ENCODE assay signal across 18 cellular contexts in the genomic region with DNA sequence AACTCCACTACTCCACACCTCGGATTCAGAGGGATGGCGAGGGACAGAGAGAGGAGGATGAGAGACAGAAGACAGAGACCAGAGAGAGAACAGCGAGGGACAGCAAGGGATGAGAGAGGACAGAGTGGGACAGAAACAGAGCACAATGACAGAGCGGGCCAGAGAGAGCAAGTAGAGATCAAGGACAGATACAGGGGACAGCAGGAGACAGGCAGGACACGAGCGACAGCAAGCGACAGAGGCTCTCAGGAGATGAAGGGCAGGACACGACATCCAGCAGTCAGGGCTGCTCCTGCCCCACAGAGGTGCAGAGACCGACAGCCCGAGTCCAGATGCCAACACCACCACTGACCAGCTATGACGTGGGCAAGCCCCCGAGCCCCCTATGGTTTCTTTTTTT. TPM values are rescaled to one million over a fixed set of nuclear protein-coding genes. Genes with fewer than 3 reads are reported as not detected.
DNase-seq lines count a peak whose midpoint lies in the region; ATAC-seq and TF ChIP-seq lines count a peak whose summit lies in the region.
"Had no signal": no experiment of that assay in that cellular context is flagged by ENCODE, and none has a peak within 500 bp of the region (broad histone marks: within the 10 kb centered on the region; RNA-seq: fewer than 3 reads in every experiment).

No MANE protein-coding gene starts in this region.

- no peak for ATAC-seq in left ventricle myocardium superior
- ATAC-seq in CD8-positive, alpha-beta T cell = no peak
- ATAC-seq in central memory CD8-positive, alpha-beta T cell (replicated peaks; ENCODE audit: extremely low read depth, poor library complexity, severe bottlenecking) = no peak
- no peak for ATAC-seq in activated naive CD4-positive, alpha-beta T cell treated with anti-CD3 and anti-CD28 coated beads, Interleukin-2, amount 50 U/mL, for 72 hours

- peaks cover 19% of the 10 kb centered on the region for H3K4me1 Mint-ChIP-seq in CD8-positive, alpha-beta T cell (ENCODE audit: low read depth)
- H3K4me1 Mint-ChIP-seq in central memory CD8-positive, alpha-beta T cell = peaks cover 38% of the 10 kb centered on the region
- peaks cover 2% of the 10 kb centered on the region for H3K4me1 Mint-ChIP-seq in mesothelial cell of epicardium

- peak overlapping the region; percentile 26 for H2BK12ac ChIP-seq in neuronal stem cell (ENCODE audit: low read length)

- no CpG with 5 or more reads among the region's 12 CpGs for WGBS in neuronal stem cell (ENCODE audit: extremely low coverage in 2 of 2, insufficient read length in 2 of 2, insufficient replicate concordance in 1 of 2), 2 donors

- H3K4me3 Mint-ChIP-seq in CD8-positive, alpha-beta T cell = no peak overlapping the region
- peak overlapping the region; percentile 26 for H3K4me3 Mint-ChIP-seq in central memory CD8-positive, alpha-beta T cell
- H3K4me3 Mint-ChIP-seq in mesothelial cell of epicardium = no peak overlapping the region

- peak overlapping the region; percentile 16 for H2AK5ac ChIP-seq in neuronal stem cell (ENCODE audit: low read depth, low read length)

- H3K27me3 ChIP-seq in CD8-positive, alpha-beta T cell (ENCODE audit: insufficient read depth, low read length) = no peaks in the 10 kb centered on the region
- H3K27me3 ChIP-seq in neuronal stem cell (ENCODE audit: control insufficient read depth in 3 of 3, insufficient read depth in 3 of 3, low read depth in 1 of 3, low read length in 3 of 3) = no peaks in the 10 kb centered on the region
- H3K27me3 ChIP-seq: BLaER1 had no signal

- H3K36me3 Mint-ChIP-seq in CD8-positive, alpha-beta T cell = peaks cover 76% of the 10 kb centered on the region
- peaks cover 97% of the 10 kb centered on the region for H3K36me3 Mint-ChIP-seq in central memory CD8-positive, alpha-beta T cell (ENCODE audit: insufficient read depth)
- H3K36me3 Mint-ChIP-seq in mesothelial cell of epicardium = peaks cover 2% of the 10 kb centered on the region
- H3K36me3 Mint-ChIP-seq in activated naive CD4-positive, alpha-beta T cell treated with anti-CD3 and anti-CD28 coated beads, Interleukin-2, amount 50 U/mL, for 72 hours = no peaks in the 10 kb centered on the region

- no peak overlapping the region for H4K8ac ChIP-seq in neuronal stem cell (ENCODE audit: low read depth, low read length)

- no peak for TF ChIP-seq CTCF in CD8-positive, alpha-beta T cell (IDR thresholded peaks at IDR 0.05)
- no peak for TF ChIP-seq CTCF in mesothelial cell of epicardium (IDR thresholded peaks at IDR 0.05; ENCODE audit: unreplicated experiment)
- TF ChIP-seq CTCF in coronary artery (IDR thresholded peaks at IDR 0.05) = no peak

- H2AFZ ChIP-seq in neuronal stem cell (ENCODE audit: low read length) = no peak overlapping the region

- H3K27me3 Mint-ChIP-seq in CD8-positive, alpha-beta T cell (ENCODE audit: low read depth) = no peaks in the 10 kb centered on the region
- no peaks in the 10 kb centered on the region for H3K27me3 Mint-ChIP-seq in central memory CD8-positive, alpha-beta T cell
- no peaks in the 10 kb centered on the region for H3K27me3 Mint-ChIP-seq in mesothelial cell of epicardium (ENCODE audit: low read depth)

- peak overlapping the region; percentile 7 for H3K18ac ChIP-seq in neuronal stem cell (ENCODE audit: low read length)

- intact Hi-C loops in left ventricle myocardium superior (cut with micrococcal nuclease) = loop anchor here (10.0 kb wide), 1 partner anchor 47 kb away; a partner anchor contains a TSS
- intact Hi-C loops in cardiac septum (cut with DNase I) = loop anchor here (1.0 to 5.0 kb wide), 2 partner anchors 42 to 199 kb away; no protein-coding TSS in a partner anchor
- intact Hi-C loops in CD8-positive, alpha-beta T cell (cut with DNase I, micrococcal nuclease) = no loop called here

- no peak overlapping the region for H3K4ac ChIP-seq in neuronal stem cell (ENCODE audit: low read length)

- no peak overlapping the region for H3K14ac ChIP-seq in neuronal stem cell (ENCODE audit: low read length)

- CTCF ChIA-PET in CD8-positive, alpha-beta T cell (lab: Charles Lee) = interaction anchor here (0.7 to 3.6 kb wide), 16 partner anchors 8 to 634 kb away, joined by 3 to 31 read pairs (median 8); a partner anchor contains a TSS

- no peak overlapping the region for H3K27ac ChIP-seq in CD8-positive, alpha-beta T cell (ENCODE audit: low read depth, low read length)
- H3K27ac ChIP-seq in neuronal stem cell (replicated peaks; ENCODE audit: low read length) (no peak overlapping the region), coronary artery (no peak overlapping the region)
- H3K27ac ChIP-seq: BLaER1, HL-60 had no signal

- H3K4me1 ChIP-seq in CD8-positive, alpha-beta T cell (ENCODE audit: insufficient read depth, low read length) = no peaks in the 10 kb centered on the region
- peaks cover 2 to 3% of the 10 kb centered on the region in 2 donors for H3K4me1 ChIP-seq in neuronal stem cell (ENCODE audit: control insufficient read depth in 2 of 2, insufficient read depth in 1 of 2, low read depth in 1 of 2, low read length in 2 of 2)

- no peak overlapping the region for H2BK15ac ChIP-seq in neuronal stem cell (ENCODE audit: low read length)

- peaks cover 4% of the 10 kb centered on the region for H3K79me1 ChIP-seq in neuronal stem cell (ENCODE audit: low read depth, low read length)

- POLR2A ChIA-PET in CD8-positive, alpha-beta T cell (lab: Charles Lee) = interaction anchor here (3.0 kb wide), 1 partner anchor 13 kb away, joined by 11 read pairs; no protein-coding TSS in a partner anchor

- no peaks in the 10 kb centered on the region for H3K9me3 Mint-ChIP-seq in CD8-positive, alpha-beta T cell
- no peaks in the 10 kb centered on the region for H3K9me3 Mint-ChIP-seq in central memory CD8-positive, alpha-beta T cell
- H3K9me3 Mint-ChIP-seq in mesothelial cell of epicardium = no peaks in the 10 kb centered on the region
- no peaks in the 10 kb centered on the region for H3K9me3 Mint-ChIP-seq in activated naive CD4-positive, alpha-beta T cell treated with anti-CD3 and anti-CD28 coated beads, Interleukin-2, amount 50 U/mL, for 72 hours

- no peak overlapping the region for H2BK120ac ChIP-seq in neuronal stem cell (ENCODE audit: low read depth, low read length)

- DNase-seq in left ventricle myocardium superior = peak; percentile 18
- no peak for DNase-seq in cardiac septum (ENCODE audit: low spot score)
- no peak for DNase-seq in CD8-positive, alpha-beta T cell
- DNase-seq in central memory CD8-positive, alpha-beta T cell (ENCODE audit: low spot score in 2 of 2) = no peak
- DNase-seq in neuronal stem cell (ENCODE audit: low spot score) = no peak
- DNase-seq in mesothelial cell of epicardium (ENCODE audit: low spot score in 2 of 2, unreplicated experiment in 2 of 2) = no peak
- DNase-seq in activated naive CD4-positive, alpha-beta T cell treated with anti-CD3 and anti-CD28 coated beads, Interleukin-2, amount 50 U/mL, for 72 hours (ENCODE audit: low spot score in 2 of 2) = no peak
- no peak for DNase-seq in coronary artery (ENCODE audit: low spot score)
- DNase-seq: DMS79, H7, NCI-H1092 treated with DMSO at 0.1 percent for 48 hours, NCI-H2227 treated with DMSO at 0.1 percent for 48 hours, NCI-H510A treated with DMSO at 0.1 percent for 48 hours, NCI-H774 had no signal

- H3K23ac ChIP-seq in neuronal stem cell (ENCODE audit: low read depth, low read length, poor library complexity) = no peak overlapping the region

- no peak overlapping the region for H4K91ac ChIP-seq in neuronal stem cell (ENCODE audit: low read depth, low read length, poor library complexity)

- no peaks in the 10 kb centered on the region for H3K9me3 ChIP-seq in CD8-positive, alpha-beta T cell (ENCODE audit: low read length)
- no peaks in the 10 kb centered on the region for H3K9me3 ChIP-seq in neuronal stem cell (replicated peaks in 1 of 2; ENCODE audit: control insufficient read depth in 2 of 2, insufficient read depth in 1 of 2, low read depth in 1 of 2, low read length in 2 of 2)
- H3K9me3 ChIP-seq: A549, BLaER1 had no signal

- H3K36me3 ChIP-seq in CD8-positive, alpha-beta T cell (ENCODE audit: insufficient read depth, low read length) = peaks cover 51% of the 10 kb centered on the region
- no peaks in the 10 kb centered on the region for H3K36me3 ChIP-seq in neuronal stem cell (replicated peaks in 1 of 2; ENCODE audit: control insufficient read depth in 2 of 2, insufficient read depth in 2 of 2, low read length in 2 of 2)

- H3K4me3 ChIP-seq in CD8-positive, alpha-beta T cell (ENCODE audit: low read depth, low read length) = no peak overlapping the region
- H3K4me3 ChIP-seq in neuronal stem cell (ENCODE audit: low read length in 2 of 2) = no peak overlapping the region
- H3K4me3 ChIP-seq in coronary artery = no peak overlapping the region
- H3K4me3 ChIP-seq: A549, BLaER1 had no signal

- H3K27ac Mint-ChIP-seq in CD8-positive, alpha-beta T cell = peak overlapping the region; percentile 1
- H3K27ac Mint-ChIP-seq in central memory CD8-positive, alpha-beta T cell (ENCODE audit: low read depth) = peak overlapping the region; percentile 81
- no peak overlapping the region for H3K27ac Mint-ChIP-seq in mesothelial cell of epicardium
- H3K27ac Mint-ChIP-seq in activated naive CD4-positive, alpha-beta T cell treated with anti-CD3 and anti-CD28 coated beads, Interleukin-2, amount 50 U/mL, for 72 hours = peak overlapping the region in 1 of 2 donors; percentile 63

- H3K9ac ChIP-seq in neuronal stem cell (ENCODE audit: low read depth, low read length, poor library complexity) = no peak overlapping the region
- H3K9ac ChIP-seq: BLaER1 had no signal

- H2BK5ac ChIP-seq in neuronal stem cell (ENCODE audit: low read length) = no peak overlapping the region

- no peak overlapping the region for H3K4me2 ChIP-seq in neuronal stem cell (ENCODE audit: insufficient read depth, low read length, poor library complexity, severe bottlenecking)
- H3K4me2 ChIP-seq: BLaER1 had no signal

RNA-seq across cellular contexts. Expression of a gene that starts 14.9 kb away (rescaled TPM):
- 10.1 TPM for total RNA-seq in left ventricle myocardium superior
- 11.9 TPM for total RNA-seq in cardiac septum
- 100 to 1,000 TPM; 950 to 991 TPM for total RNA-seq in CD8-positive, alpha-beta T cell
- 8.9 TPM for polyA plus RNA-seq in neuronal stem cell (2013, experiment 1 of 2)
- polyA plus RNA-seq in neuronal stem cell (2013, experiment 2 of 2) = 10.3 TPM
- total RNA-seq in mesothelial cell of epicardium = 32.9 to 35.1 TPM (median 34.1 TPM) in 3 replicates
- total RNA-seq in activated naive CD4-positive, alpha-beta T cell treated with anti-CD3 and anti-CD28 coated beads, Interleukin-2, amount 50 U/mL, for 72 hours = 10 to 100 TPM; 52.5 to 65.9 TPM

RNA-seq across cellular contexts. Expression of a gene that starts 24.2 kb away (rescaled TPM):
- total RNA-seq in left ventricle myocardium superior (83.9 TPM), cardiac septum (50.7 TPM), mesothelial cell of epicardium (34.7 to 37.7 TPM (median 35.3 TPM) in 3 replicates)
- 10 to 100 TPM; 13.8 to 17.4 TPM for total RNA-seq in CD8-positive, alpha-beta T cell
- 34.6 TPM for polyA plus RNA-seq in neuronal stem cell (2013, experiment 1 of 2)
- 34.4 TPM for polyA plus RNA-seq in neuronal stem cell (2013, experiment 2 of 2)
- total RNA-seq in activated naive CD4-positive, alpha-beta T cell treated with anti-CD3 and anti-CD28 coated beads, Interleukin-2, amount 50 U/mL, for 72 hours = 10 to 100 TPM; 66.2 to 79.2 TPM

RNA-seq across cellular contexts. Expression of a gene that starts 29.9 kb away (rescaled TPM):
- 4.3 TPM for total RNA-seq in left ventricle myocardium superior
- total RNA-seq in cardiac septum = 6.3 TPM
- under 1 TPM; 0.57 to 0.83 TPM for total RNA-seq in CD8-positive, alpha-beta T cell
- 7.8 TPM for polyA plus RNA-seq in neuronal stem cell (2013, experiment 1 of 2)
- 7.6 TPM for polyA plus RNA-seq in neuronal stem cell (2013, experiment 2 of 2)
- total RNA-seq in mesothelial cell of epicardium = 36.7 to 37.6 TPM (median 37.5 TPM) in 3 replicates
- total RNA-seq in activated naive CD4-positive, alpha-beta T cell treated with anti-CD3 and anti-CD28 coated beads, Interleukin-2, amount 50 U/mL, for 72 hours = not detected
- total RNA-seq: OCI-LY7 had no signal

RNA-seq across cellular contexts. Expression of a gene that starts 50.4 kb away (rescaled TPM):
- total RNA-seq in left ventricle myocardium superior (70.0 TPM), cardiac septum (43.3 TPM), mesothelial cell of epicardium (31.8 to 35.6 TPM (median 33.6 TPM) in 3 replicates)
- total RNA-seq in CD8-positive, alpha-beta T cell = 10 to 100 TPM; 30.9 to 31.4 TPM
- 76.9 TPM for polyA plus RNA-seq in neuronal stem cell (2013, experiment 1 of 2)
- polyA plus RNA-seq in neuronal stem cell (2013, experiment 2 of 2) = 74.7 TPM
- total RNA-seq in activated naive CD4-positive, alpha-beta T cell treated with anti-CD3 and anti-CD28 coated beads, Interleukin-2, amount 50 U/mL, for 72 hours = 10 to 100 TPM; 53.7 to 63.1 TPM

Comparison
In these comparisons a context has a peak if more than half of its experiments do, and no peak if none do; other contexts are left out.
1. RNA of a gene that starts 14.9 kb away (total RNA-seq): 950 to 991 TPM in CD8-positive, alpha-beta T cell; 52.5 to 65.9 TPM in activated naive CD4-positive, alpha-beta T cell treated with anti-CD3 and anti-CD28 coated beads, Interleukin-2, amount 50 U/mL, for 72 hours, 32.9 to 35.1 TPM in mesothelial cell of epicardium, 11.9 TPM in cardiac septum (single experiment) and 10.1 TPM in left ventricle myocardium superior (single experiment); every median in the first group is over 10 times any median in the second.
2. intact Hi-C loops: an anchor here in left ventricle myocardium superior (10.0 kb wide) and cardiac septum (1.0 to 5.0 kb wide); none called in CD8-positive, alpha-beta T cell.